8 cellular contexts compared by ENCODE assay signal in the genomic region with DNA sequence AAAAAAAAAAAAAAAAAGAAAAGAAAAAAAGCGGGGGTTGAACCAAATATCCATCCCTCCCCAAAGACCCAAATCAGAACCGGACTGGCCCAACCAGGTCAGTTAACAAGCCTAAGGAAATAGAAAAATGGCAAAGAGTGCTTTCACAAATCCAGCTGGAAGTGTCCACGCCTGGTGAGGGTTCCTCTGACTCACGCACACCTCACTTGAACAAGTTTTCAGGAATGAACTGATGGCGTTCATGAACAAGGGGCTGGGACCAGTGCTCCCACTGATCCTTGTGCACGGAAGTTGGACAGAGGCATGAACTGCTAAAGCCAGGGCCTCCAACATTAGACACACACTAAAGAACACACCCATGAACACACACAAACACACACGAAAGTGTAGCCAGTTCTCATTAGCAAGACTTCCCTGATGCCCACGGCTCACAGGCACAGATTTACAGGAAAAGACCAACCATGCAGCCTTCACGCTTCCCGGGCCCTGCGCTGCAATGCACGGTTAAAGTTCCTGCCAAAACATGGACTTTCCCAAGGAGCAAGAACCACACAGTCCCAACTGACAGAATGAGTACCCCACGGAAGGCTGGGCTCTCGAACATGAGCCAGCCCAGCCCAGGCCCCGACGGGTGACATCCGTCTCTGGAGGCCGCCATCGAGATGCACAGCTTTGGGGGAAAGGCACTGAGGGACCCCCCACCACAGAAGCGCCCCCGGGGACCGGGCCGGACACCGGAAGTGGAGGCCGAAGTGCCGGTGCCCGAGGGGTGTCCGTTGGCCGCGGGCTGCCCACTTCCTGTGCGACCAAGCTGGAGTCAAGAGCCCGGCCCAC. TPM values are rescaled to one million over a fixed set of nuclear protein-coding genes. Genes with fewer than 3 reads are reported as not detected.
DNase-seq lines count a peak whose midpoint lies in the region; ATAC-seq and TF ChIP-seq lines count a peak whose summit lies in the region.

No MANE protein-coding gene starts in this region.

- 11% methylated on average over 8 of the region's 32 CpGs for WGBS in esophagus muscularis mucosa

- DNase-seq in CD4-positive, alpha-beta T cell, result peak in 6 of 10 experiments; percentile 4 to 15 (median 10)
- DNase-seq in HPDE6-E6E7 (ENCODE audit: extremely low spot score), result peak; percentile 66
- peak; percentile 47 for DNase-seq in WTC11 (ENCODE audit: low spot score)
- DNase-seq in esophagus muscularis mucosa (ENCODE audit: extremely low spot score), result no peak
- no peak for DNase-seq in natural killer cell treated with Interleukin-12 subunit alpha and Interleukin-12 subunit beta and Interleukin-15 and Interleukin-18, amount 100 ng/mL, for 72 hours (ENCODE audit: low spot score)
- DNase-seq in vagina (ENCODE audit: extremely low spot score in 2 of 2), result no peak
- no peak for DNase-seq in NCI-H510A treated with DMSO at 0.1 percent for 48 hours (lab: John Stamatoyannopoulos, UW)

- peaks cover 0 to 10% (median 2%) of the 10 kb centered on the region in 4 donors for H3K36me3 ChIP-seq in esophagus muscularis mucosa
- H3K36me3 ChIP-seq in vagina, result no peaks in the 10 kb centered on the region

- H3K4me1 ChIP-seq in esophagus muscularis mucosa, result peaks cover 17 to 36% (median 29%) of the 10 kb centered on the region in 4 donors
- H3K4me1 ChIP-seq in vagina, result peaks cover 27% of the 10 kb centered on the region

- H3K27me3 Mint-ChIP-seq in CD4-positive, alpha-beta T cell, result no peaks in the 10 kb centered on the region
- H3K27me3 Mint-ChIP-seq in WTC11 (ENCODE audit: low read depth), result no peaks in the 10 kb centered on the region
- H3K27me3 Mint-ChIP-seq in natural killer cell treated with Interleukin-12 subunit alpha and Interleukin-12 subunit beta and Interleukin-15 and Interleukin-18, amount 100 ng/mL, for 72 hours, result no peaks in the 10 kb centered on the region

- H3K9me3 Mint-ChIP-seq in CD4-positive, alpha-beta T cell, result no peaks in the 10 kb centered on the region
- no peaks in the 10 kb centered on the region for H3K9me3 Mint-ChIP-seq in WTC11
- no peaks in the 10 kb centered on the region for H3K9me3 Mint-ChIP-seq in natural killer cell treated with Interleukin-12 subunit alpha and Interleukin-12 subunit beta and Interleukin-15 and Interleukin-18, amount 100 ng/mL, for 72 hours

- peak overlapping the region; percentile 80 for H3K27ac ChIP-seq in CD4-positive, alpha-beta T cell (ENCODE audit: low read depth, low read length)
- H3K27ac ChIP-seq in esophagus muscularis mucosa (replicated peaks in 1 of 4), result peak overlapping the region; percentile 83 to 93 (median 90)
- H3K27ac ChIP-seq in vagina, result peak overlapping the region; percentile 83

- H3K4me3 Mint-ChIP-seq in CD4-positive, alpha-beta T cell, result peak overlapping the region; percentile 98
- peak overlapping the region; percentile 94 for H3K4me3 Mint-ChIP-seq in WTC11
- peak overlapping the region; percentile 95 for H3K4me3 Mint-ChIP-seq in natural killer cell treated with Interleukin-12 subunit alpha and Interleukin-12 subunit beta and Interleukin-15 and Interleukin-18, amount 100 ng/mL, for 72 hours

- H3K9me3 ChIP-seq in CD4-positive, alpha-beta T cell (ENCODE audit: control insufficient read depth, low read length), result no peaks in the 10 kb centered on the region
- H3K9me3 ChIP-seq in esophagus muscularis mucosa, result no peaks in the 10 kb centered on the region
- H3K9me3 ChIP-seq in vagina, result no peaks in the 10 kb centered on the region

- intact Hi-C loops in CD4-positive, alpha-beta T cell (cut with DNase I, micrococcal nuclease), result loop anchor here in 1 of 2 experiments (2.0 to 5.0 kb wide), 2 partner anchors 57 to 87 kb away; a partner anchor contains a TSS
- intact Hi-C loops in esophagus muscularis mucosa (cut with DNase I) (loop anchor here (5.0 kb wide), 1 partner anchor 53 kb away; no protein-coding TSS in a partner anchor), vagina (cut with DNase I) (no loop called here)

- H3K27me3 ChIP-seq in CD4-positive, alpha-beta T cell (ENCODE audit: control insufficient read depth, insufficient read depth, low read length), result no peaks in the 10 kb centered on the region
- H3K27me3 ChIP-seq in esophagus muscularis mucosa (no peaks in the 10 kb centered on the region), vagina (no peaks in the 10 kb centered on the region)

- H3K4me3 ChIP-seq in esophagus muscularis mucosa, result peak overlapping the region; percentile 74 to 90 (median 85)
- H3K4me3 ChIP-seq in vagina, result peak overlapping the region; percentile 57 to 89

- no peak for TF ChIP-seq EP300 in esophagus muscularis mucosa (IDR thresholded peaks at IDR 0.05)

- CTCF ChIA-PET in CD4-positive, alpha-beta T cell (lab: Charles Lee), result interaction anchor here (1.1 kb wide), 1 partner anchor 56 kb away, joined by 5 read pairs; no protein-coding TSS in a partner anchor
- CTCF ChIA-PET in WTC11 (lab: Charles Lee), result interaction anchor here (1.0 to 3.2 kb wide), 4 partner anchors 35 to 223 kb away, joined by 3 to 25 read pairs (median 5); a partner anchor contains a TSS

- no peak for TF ChIP-seq CTCF in CD4-positive, alpha-beta T cell (IDR thresholded peaks at IDR 0.05)
- TF ChIP-seq CTCF in WTC11 (IDR thresholded peaks at IDR 0.05) (no peak), esophagus muscularis mucosa (IDR thresholded peaks at IDR 0.05) (no peak), vagina (IDR thresholded peaks at IDR 0.05) (no peak)

- H3K27ac Mint-ChIP-seq in CD4-positive, alpha-beta T cell, result peak overlapping the region; percentile 88
- H3K27ac Mint-ChIP-seq in WTC11, result peak overlapping the region; percentile 85
- H3K27ac Mint-ChIP-seq in natural killer cell treated with Interleukin-12 subunit alpha and Interleukin-12 subunit beta and Interleukin-15 and Interleukin-18, amount 100 ng/mL, for 72 hours, result peak overlapping the region; percentile 89 to 97

- no peak for ATAC-seq in CD4-positive, alpha-beta T cell (ENCODE audit: poor library complexity)
- ATAC-seq in GM19463 (IDR thresholded peaks at IDR 0.05; ENCODE audit: unreplicated experiment), result peak; percentile 14
- peak; percentile 7 for ATAC-seq in WTC11
- ATAC-seq in natural killer cell treated with Interleukin-12 subunit alpha and Interleukin-12 subunit beta and Interleukin-15 and Interleukin-18, amount 100 ng/mL, for 72 hours, result peak in 1 of 2 donors; percentile 10

- POLR2A ChIA-PET in CD4-positive, alpha-beta T cell (lab: Charles Lee), result interaction anchor here (1.4 to 2.1 kb wide), 4 partner anchors 12 to 97 kb away, joined by 4 to 16 read pairs (median 10); no protein-coding TSS in a partner anchor
- POLR2A ChIA-PET in WTC11 (lab: Charles Lee), result interaction anchor here (0.8 kb wide), 1 partner anchor 209 kb away, joined by 3 read pairs; a partner anchor contains a TSS

- H3K36me3 Mint-ChIP-seq in CD4-positive, alpha-beta T cell (ENCODE audit: low read depth), result peaks cover 15% of the 10 kb centered on the region
- no peaks in the 10 kb centered on the region; the same call in 1 of the 2 replicates for H3K36me3 Mint-ChIP-seq in WTC11
- H3K36me3 Mint-ChIP-seq in natural killer cell treated with Interleukin-12 subunit alpha and Interleukin-12 subunit beta and Interleukin-15 and Interleukin-18, amount 100 ng/mL, for 72 hours, result peaks cover 13% of the 10 kb centered on the region

- no peak for TF ChIP-seq POLR2A in esophagus muscularis mucosa (IDR thresholded peaks at IDR 0.05; ENCODE audit: low read depth)
- TF ChIP-seq POLR2A in vagina (IDR thresholded peaks at IDR 0.05), result no peak

- peaks cover 33% of the 10 kb centered on the region for H3K4me1 Mint-ChIP-seq in CD4-positive, alpha-beta T cell (ENCODE audit: low read depth)
- H3K4me1 Mint-ChIP-seq in WTC11, result peaks cover 8% of the 10 kb centered on the region
- peaks cover 34 to 37% of the 10 kb centered on the region in 2 donors for H3K4me1 Mint-ChIP-seq in natural killer cell treated with Interleukin-12 subunit alpha and Interleukin-12 subunit beta and Interleukin-15 and Interleukin-18, amount 100 ng/mL, for 72 hours (ENCODE audit: low read depth in 2 of 2)

TF ChIP-seq in WTC11, 78 proteins besides CTCF, POLR2A, EP300 and RAD21 (continues in another document):
- TF ChIP-seq SOX15 (CRISPR knock-in tag; IDR thresholded peaks at IDR 0.05) (no peak), ETV6 (CRISPR knock-in tag; IDR thresholded peaks at IDR 0.05) (no peak)

RNA-seq across cellular contexts. Expression of a gene that starts 0.9 kb away (rescaled TPM):
- 100 to 1,000 TPM; 159 to 160 TPM for total RNA-seq in CD4-positive, alpha-beta T cell
- total RNA-seq in WTC11 (2021) (174 to 210 TPM (median 191 TPM) in 3 replicates), esophagus muscularis mucosa (10 to 100 TPM; 20.8 to 51.4 (median 34.8) TPM), vagina (36.8 TPM)
- 100 to 1,000 TPM; 322 to 576 TPM for total RNA-seq in natural killer cell treated with Interleukin-12 subunit alpha and Interleukin-12 subunit beta and Interleukin-15 and Interleukin-18, amount 100 ng/mL, for 72 hours

RNA-seq across cellular contexts. Expression of a gene that starts 37.2 kb away (rescaled TPM):
- 10 to 100 TPM; 14.6 to 17.2 TPM for total RNA-seq in CD4-positive, alpha-beta T cell
- total RNA-seq in WTC11 (2021) (12.9 to 13.6 TPM (median 13.2 TPM) in 3 replicates), esophagus muscularis mucosa (10 to 100 TPM; 14.5 to 27.7 (median 20.4) TPM), vagina (28.2 TPM)
- 1 to 10 TPM; 6.2 to 6.5 TPM for total RNA-seq in natural killer cell treated with Interleukin-12 subunit alpha and Interleukin-12 subunit beta and Interleukin-15 and Interleukin-18, amount 100 ng/mL, for 72 hours

RNA-seq across cellular contexts. Expression of a gene that starts 58.1 kb away (rescaled TPM):
- total RNA-seq in CD4-positive, alpha-beta T cell, result 10 to 100 TPM; 44.6 to 47.3 TPM
- 109 to 112 TPM (median 110 TPM) in 3 replicates for total RNA-seq in WTC11 (2021)
- 10 to 100 TPM; 39.9 to 78.0 (median 61.7) TPM for total RNA-seq in esophagus muscularis mucosa
- 100 to 1,000 TPM in 1 of 2 donors, 10 to 100 TPM in 1; 79.1 to 140 TPM for total RNA-seq in natural killer cell treated with Interleukin-12 subunit alpha and Interleukin-12 subunit beta and Interleukin-15 and Interleukin-18, amount 100 ng/mL, for 72 hours
- 55.0 TPM for total RNA-seq in vagina

Comparison
In these comparisons a context has a peak if more than half of its experiments do, and no peak if none do; other contexts are left out.
1. DNase-seq: peak in CD4-positive, alpha-beta T cell (6 of 10), HPDE6-E6E7 (single experiment) and WTC11 (single experiment); none in esophagus muscularis mucosa (single experiment), natural killer cell treated with Interleukin-12 subunit alpha and Interleukin-12 subunit beta and Interleukin-15 and Interleukin-18, amount 100 ng/mL, for 72 hours (single experiment), vagina (0 of 2) and NCI-H510A treated with DMSO at 0.1 percent for 48 hours (single experiment).
2. Peak in every context shown above with its lines, with median percentiles within 50 percentile points of each other: H3K27ac ChIP-seq, H3K27ac Mint-ChIP-seq and H3K4me3 Mint-ChIP-seq.